Comparison of ENCODE assay signal across 1 cellular context in the genomic region with DNA sequence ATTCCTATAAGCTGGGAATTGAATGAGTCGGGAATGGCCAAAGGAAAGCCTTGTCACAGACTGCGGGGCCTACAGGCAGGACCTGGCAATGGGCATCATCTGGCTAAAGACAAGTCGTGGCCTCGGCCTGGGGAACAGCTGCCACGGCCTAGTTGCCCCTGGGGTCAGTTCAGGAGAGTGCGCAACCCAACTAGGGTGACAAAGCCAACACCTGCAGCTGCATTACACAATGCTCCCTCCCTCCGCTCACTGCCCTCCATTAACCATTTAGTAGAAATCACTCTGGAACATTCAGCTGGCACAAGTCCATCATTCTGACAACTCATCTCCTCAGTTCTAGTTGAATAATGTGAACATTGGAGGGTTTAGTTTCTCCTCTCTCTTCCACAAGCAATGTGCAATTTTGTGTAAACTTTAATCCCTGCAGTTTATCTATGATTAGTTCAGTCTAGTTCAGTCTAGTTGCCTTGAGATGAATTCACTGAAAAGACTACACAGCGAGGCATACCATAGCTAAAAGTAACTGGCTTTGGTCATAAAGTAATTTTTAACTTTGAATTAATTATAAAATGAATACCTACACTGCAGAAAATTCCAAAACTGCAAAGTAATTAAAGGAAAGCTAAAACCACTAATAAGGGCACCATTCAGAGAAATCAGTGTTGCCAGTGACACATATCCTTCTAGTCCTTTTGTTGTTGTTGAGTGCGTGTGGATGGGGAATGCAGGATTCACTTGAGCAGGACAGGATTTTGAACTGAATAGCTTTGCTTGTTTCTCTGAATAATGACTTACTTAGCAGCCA.
TF ChIP-seq lines count a peak whose summit lies in the region.

No MANE protein-coding gene starts in this region.

TF ChIP-seq in liver, 16 proteins besides CTCF, POLR2A, EP300 and RAD21 (continued from another document):
- TF ChIP-seq, protein P1, sequence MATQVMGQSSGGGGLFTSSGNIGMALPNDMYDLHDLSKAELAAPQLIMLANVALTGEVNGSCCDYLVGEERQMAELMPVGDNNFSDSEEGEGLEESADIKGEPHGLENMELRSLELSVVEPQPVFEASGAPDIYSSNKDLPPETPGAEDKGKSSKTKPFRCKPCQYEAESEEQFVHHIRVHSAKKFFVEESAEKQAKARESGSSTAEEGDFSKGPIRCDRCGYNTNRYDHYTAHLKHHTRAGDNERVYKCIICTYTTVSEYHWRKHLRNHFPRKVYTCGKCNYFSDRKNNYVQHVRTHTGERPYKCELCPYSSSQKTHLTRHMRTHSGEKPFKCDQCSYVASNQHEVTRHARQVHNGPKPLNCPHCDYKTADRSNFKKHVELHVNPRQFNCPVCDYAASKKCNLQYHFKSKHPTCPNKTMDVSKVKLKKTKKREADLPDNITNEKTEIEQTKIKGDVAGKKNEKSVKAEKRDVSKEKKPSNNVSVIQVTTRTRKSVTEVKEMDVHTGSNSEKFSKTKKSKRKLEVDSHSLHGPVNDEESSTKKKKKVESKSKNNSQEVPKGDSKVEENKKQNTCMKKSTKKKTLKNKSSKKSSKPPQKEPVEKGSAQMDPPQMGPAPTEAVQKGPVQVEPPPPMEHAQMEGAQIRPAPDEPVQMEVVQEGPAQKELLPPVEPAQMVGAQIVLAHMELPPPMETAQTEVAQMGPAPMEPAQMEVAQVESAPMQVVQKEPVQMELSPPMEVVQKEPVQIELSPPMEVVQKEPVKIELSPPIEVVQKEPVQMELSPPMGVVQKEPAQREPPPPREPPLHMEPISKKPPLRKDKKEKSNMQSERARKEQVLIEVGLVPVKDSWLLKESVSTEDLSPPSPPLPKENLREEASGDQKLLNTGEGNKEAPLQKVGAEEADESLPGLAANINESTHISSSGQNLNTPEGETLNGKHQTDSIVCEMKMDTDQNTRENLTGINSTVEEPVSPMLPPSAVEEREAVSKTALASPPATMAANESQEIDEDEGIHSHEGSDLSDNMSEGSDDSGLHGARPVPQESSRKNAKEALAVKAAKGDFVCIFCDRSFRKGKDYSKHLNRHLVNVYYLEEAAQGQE (IDR thresholded peaks at IDR 0.05): peak; percentile 63
- TF ChIP-seq EGR1 (IDR thresholded peaks at IDR 0.05; ENCODE audit: low read depth in 2 of 2) (peak in 1 of 2 donors; percentile 78), SP1 (IDR thresholded peaks at IDR 0.05) (peak; percentile 86)
